19 cellular contexts compared by ENCODE assay signal in genomic region chr19:6098574-6098973, GRCh38. TPM values are rescaled to one million over a fixed set of nuclear protein-coding genes. Genes with fewer than 3 reads are reported as not detected.
A peak's percentile ranks its signal among the peaks of the same experiment; 100 is the strongest.
DNase-seq lines count a peak whose midpoint lies in the region; ATAC-seq and TF ChIP-seq lines count a peak whose summit lies in the region.
"Had no signal": no experiment of that assay in that cellular context is flagged by ENCODE, and none has a peak within 500 bp of the region (broad histone marks: within the 10 kb centered on the region; RNA-seq: fewer than 3 reads in every experiment).

No MANE protein-coding gene starts in this region.

- DNase-seq in heart right ventricle (no peak), Right ventricle myocardium inferior (ENCODE audit: missing footprints) (no peak), left lobe of liver (ENCODE audit: low spot score) (no peak), NCI-H2196 treated with DMSO at 0.1 percent for 48 hours (lab: John Stamatoyannopoulos, UW; ENCODE audit: unreplicated experiment) (no peak), NCI-H1092 (lab: John Stamatoyannopoulos, UW) (no peak)
- DNase-seq: activated CD4-positive, alpha-beta T cell treated with anti-CD3 and anti-CD28 coated beads, Interleukin-2, amount 50 U/mL, for 1 hour; activated gamma-delta T cell; aorta; DMS 273 treated with DMSO at 0.1 percent for 48 hours; GF-D8; KG1; NCI-H2081; NCI-H524; stimulated activated naive CD4-positive, alpha-beta T cell treated with Interleukin-2 at 50 U/mL for 16 hours had no signal

- intact Hi-C loops in heart right ventricle (cut with DNase I) (loop anchor here in 2 of 10 donors (5.0 kb wide), 2 partner anchors 36 to 41 kb away; no protein-coding TSS in a partner anchor), Right ventricle myocardium inferior (cut with DNase I) (no loop called here)

- peaks cover 3 to 64% (median 46%) of the 10 kb centered on the region in 9 donors for H3K4me1 ChIP-seq in heart right ventricle
- peaks cover 49% of the 10 kb centered on the region for H3K4me1 ChIP-seq in rectal smooth muscle tissue (ENCODE audit: control insufficient read depth, insufficient read depth, low read length)

- peak overlapping the region in 7 of 10 donors; percentile 49 to 91 (median 74) for H3K27ac ChIP-seq in heart right ventricle
- H3K27ac ChIP-seq in rectal smooth muscle tissue (ENCODE audit: low read depth, low read length), result peak overlapping the region; percentile 87
- H3K27ac ChIP-seq: A549 had no signal

- no peaks in the 10 kb centered on the region for H3K36me3 ChIP-seq in heart right ventricle
- no peaks in the 10 kb centered on the region for H3K36me3 ChIP-seq in rectal smooth muscle tissue (ENCODE audit: control insufficient read depth, insufficient read depth, low read length)

- H3K9ac ChIP-seq in rectal smooth muscle tissue (ENCODE audit: low read length), result no peak overlapping the region

- 29 to 37% methylated on average over 5 of the region's 5 CpGs for WGBS in heart right ventricle, 2 donors

- TF ChIP-seq CTCF in heart right ventricle (IDR thresholded peaks at IDR 0.05), result no peak

- no peaks in the 10 kb centered on the region for H3K27me3 ChIP-seq in heart right ventricle
- H3K27me3 ChIP-seq in rectal smooth muscle tissue (ENCODE audit: control insufficient read depth, insufficient read depth, low read length), result no peaks in the 10 kb centered on the region

- no peak overlapping the region for H3K4me3 ChIP-seq in heart right ventricle
- no peak overlapping the region for H3K4me3 ChIP-seq in rectal smooth muscle tissue (ENCODE audit: low read length)
- H3K4me3 ChIP-seq: A549 had no signal

- no peak for ATAC-seq in heart right ventricle
- no peak for ATAC-seq in Right ventricle myocardium inferior
- peak; percentile 34 for ATAC-seq in left lobe of liver
- ATAC-seq in HG03442 (IDR thresholded peaks at IDR 0.05; ENCODE audit: unreplicated experiment), result no peak
- ATAC-seq in HG02610 (IDR thresholded peaks at IDR 0.05; ENCODE audit: unreplicated experiment), result no peak
- ATAC-seq: A549 had no signal

- H3K9me3 ChIP-seq in heart right ventricle, result no peaks in the 10 kb centered on the region
- H3K9me3 ChIP-seq: A549 had no signal

RNA-seq across cellular contexts. Expression of gene RFX2, which starts 11.7 kb away (rescaled TPM):
- 10 to 100 TPM in 1 of 10 donors, 1 to 10 TPM in 9; 4.2 to 11.5 (median 5.0) TPM for total RNA-seq in heart right ventricle
- 10 to 100 TPM in 1 of 2 donors, 1 to 10 TPM in 1; 6.6 to 17.4 TPM for polyA plus RNA-seq in heart right ventricle
- 5.4 TPM for total RNA-seq in Right ventricle myocardium inferior
- 2.3 TPM for total RNA-seq in left lobe of liver

RNA-seq across cellular contexts. Expression of gene ACSBG2, which starts 36.9 kb away (rescaled TPM):
- total RNA-seq in heart right ventricle (not detected), Right ventricle myocardium inferior (not detected), left lobe of liver (not detected)
- polyA plus RNA-seq in heart right ventricle, result not detected
- total RNA-seq: aorta, mesenteric fat pad had no signal
- polyA plus RNA-seq: A549 had no signal
